ENCODE assay signal across 24 cellular contexts in the genomic region with DNA sequence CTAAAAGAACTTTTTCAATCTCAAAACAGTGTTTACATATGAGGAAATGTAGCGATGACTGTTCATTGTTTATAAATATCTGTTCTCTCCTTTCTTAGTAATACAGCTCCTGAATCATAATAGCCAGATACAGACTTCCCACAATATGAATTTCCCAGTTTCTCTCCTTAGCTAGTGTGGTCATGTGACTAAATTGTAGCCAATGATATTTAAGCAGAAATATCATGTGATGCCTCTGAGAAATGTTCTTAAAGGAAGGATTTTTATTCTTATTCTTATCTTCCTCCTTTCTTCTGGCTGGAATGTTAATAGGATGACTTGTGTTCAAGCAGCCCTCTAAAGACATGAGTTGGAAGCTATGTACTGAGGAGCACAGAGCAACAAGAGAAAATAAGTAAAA.
A peak's percentile ranks its signal among the peaks of the same experiment; 100 is the strongest.
DNase-seq lines count a peak whose midpoint lies in the region; ATAC-seq and TF ChIP-seq lines count a peak whose summit lies in the region.
"Had no signal": no experiment of that assay in that cellular context is flagged by ENCODE, and none has a peak within 500 bp of the region (broad histone marks: within the 10 kb centered on the region; RNA-seq: fewer than 3 reads in every experiment).

No MANE protein-coding gene starts in this region.

- TF ChIP-seq CTCF in HCT116 (IDR thresholded peaks at IDR 0.05 in 2 of 3, conservative IDR thresholded peaks at IDR 0.05 in 1 of 3; ENCODE audit: borderline replicate concordance in 1 of 3, insufficient read depth in 1 of 3, low read depth in 2 of 3, low read length in 2 of 3) (no peak), WTC11 (IDR thresholded peaks at IDR 0.05) (no peak), fibroblast of villous mesenchyme (IDR thresholded peaks at IDR 0.05; ENCODE audit: insufficient read depth, low read depth, low read length) (no peak), smooth muscle cell (IDR thresholded peaks at IDR 0.05; ENCODE audit: borderline replicate concordance, insufficient read depth, poor library complexity, severe bottlenecking) (no peak), chondrocyte (IDR thresholded peaks at IDR 0.05) (no peak)

- H3K4me3 ChIP-seq in HCT116 (replicated peaks in 1 of 2; ENCODE audit: low read depth in 1 of 2, low read length in 2 of 2) (no peak overlapping the region), fibroblast of villous mesenchyme (ENCODE audit: low read depth, low read length) (no peak overlapping the region), smooth muscle cell (no peak overlapping the region)
- H3K4me3 ChIP-seq: BLaER1, MG63, SJSA1 had no signal

- H3K27ac Mint-ChIP-seq in WTC11 (no peak overlapping the region), chondrocyte (ENCODE audit: unreplicated experiment) (no peak overlapping the region)
- no peak overlapping the region for H3K27ac Mint-ChIP-seq in activated T-cell treated with anti-CD3 and anti-CD28 coated beads, Interleukin-2, amount 50 U/mL, for 24 hours
- H3K27ac Mint-ChIP-seq: CD4-positive, alpha-beta T cell had no signal

- H3F3A ChIP-seq in smooth muscle cell (ENCODE audit: low read depth), result no peaks in the 10 kb centered on the region

- H3K4me1 ChIP-seq in HCT116 (ENCODE audit: control insufficient read depth in 1 of 2, insufficient read depth in 2 of 2, low read length in 2 of 2) (no peaks in the 10 kb centered on the region), smooth muscle cell (ENCODE audit: low read depth) (no peaks in the 10 kb centered on the region)
- H3K4me1 ChIP-seq: BLaER1, SJSA1 had no signal

- H3K36me3 ChIP-seq in HCT116 (ENCODE audit: control insufficient read depth in 1 of 2, insufficient read depth in 2 of 2, low read length in 2 of 2), result no peaks in the 10 kb centered on the region
- no peaks in the 10 kb centered on the region for H3K36me3 ChIP-seq in smooth muscle cell (ENCODE audit: low read depth)
- H3K36me3 ChIP-seq: BLaER1, MG63, SJSA1 had no signal

- H3K9ac ChIP-seq in HCT116 (ENCODE audit: low read length), result no peak overlapping the region
- no peak overlapping the region for H3K9ac ChIP-seq in smooth muscle cell (ENCODE audit: low read depth)
- H3K9ac ChIP-seq: BLaER1 had no signal

- H3K9me3 ChIP-seq in HCT116 (ENCODE audit: control insufficient read depth in 1 of 2, insufficient read depth in 1 of 2, low read depth in 1 of 2, low read length in 2 of 2) (no peaks in the 10 kb centered on the region), smooth muscle cell (replicated peaks; ENCODE audit: low read depth) (no peaks in the 10 kb centered on the region)
- H3K9me3 ChIP-seq: BLaER1, MG63, SJSA1 had no signal

- H4K20me1 ChIP-seq in HCT116 (ENCODE audit: insufficient read depth) (no peaks in the 10 kb centered on the region), smooth muscle cell (ENCODE audit: low read depth) (no peaks in the 10 kb centered on the region)
- H4K20me1 ChIP-seq: BLaER1 had no signal

- H3K79me2 ChIP-seq in HCT116 (ENCODE audit: insufficient read depth, low read length), result no peaks in the 10 kb centered on the region
- H3K79me2 ChIP-seq in smooth muscle cell (ENCODE audit: low read depth), result no peaks in the 10 kb centered on the region

- no peaks in the 10 kb centered on the region for H3K9me2 ChIP-seq in HCT116 (ENCODE audit: insufficient read depth)

- no peak for ATAC-seq in HCT116
- ATAC-seq in WTC11, result no peak

- H3K4me3 Mint-ChIP-seq in WTC11, result no peak overlapping the region
- no peak overlapping the region for H3K4me3 Mint-ChIP-seq in chondrocyte (ENCODE audit: unreplicated experiment)
- no peak overlapping the region for H3K4me3 Mint-ChIP-seq in activated T-cell treated with anti-CD3 and anti-CD28 coated beads, Interleukin-2, amount 50 U/mL, for 24 hours
- H3K4me3 Mint-ChIP-seq: CD4-positive, alpha-beta T cell had no signal

- H2AFZ ChIP-seq in HCT116 (ENCODE audit: low read depth, low read length, poor library complexity, severe bottlenecking) (peak overlapping the region; percentile 56), smooth muscle cell (ENCODE audit: low read depth) (peak overlapping the region; percentile 35)

- H3K27me3 ChIP-seq in HCT116 (ENCODE audit: insufficient read depth, low read length), result no peaks in the 10 kb centered on the region
- H3K27me3 ChIP-seq in smooth muscle cell (ENCODE audit: low read depth), result no peaks in the 10 kb centered on the region
- H3K27me3 ChIP-seq: BLaER1, MG63, SJSA1 had no signal

- H3K36me3 Mint-ChIP-seq in WTC11 (no peaks in the 10 kb centered on the region), chondrocyte (ENCODE audit: low read depth) (no peaks in the 10 kb centered on the region)
- no peaks in the 10 kb centered on the region for H3K36me3 Mint-ChIP-seq in activated T-cell treated with anti-CD3 and anti-CD28 coated beads, Interleukin-2, amount 50 U/mL, for 24 hours (ENCODE audit: low read depth)

- no peak for TF ChIP-seq POLR2A in HCT116 (IDR thresholded peaks at IDR 0.05; ENCODE audit: borderline replicate concordance, extremely low read depth, insufficient read depth, insufficient read length)

- WGBS in smooth muscle cell (ENCODE audit: low lambda C conversion rate), result 84% methylated on average over 1 of the region's 1 CpG

- H3K27ac ChIP-seq in HCT116 (ENCODE audit: low read depth, low read length) (no peak overlapping the region), smooth muscle cell (ENCODE audit: low read depth) (no peak overlapping the region)
- H3K27ac ChIP-seq: BLaER1, SJSA1 had no signal

- H3K27me3 Mint-ChIP-seq in WTC11 (ENCODE audit: low read depth) (no peaks in the 10 kb centered on the region), chondrocyte (ENCODE audit: low read depth) (peaks cover 17% of the 10 kb centered on the region)
- no peaks in the 10 kb centered on the region for H3K27me3 Mint-ChIP-seq in activated T-cell treated with anti-CD3 and anti-CD28 coated beads, Interleukin-2, amount 50 U/mL, for 24 hours
- H3K27me3 Mint-ChIP-seq: CD4-positive, alpha-beta T cell had no signal

- no peak for TF ChIP-seq RAD21 in HCT116 (IDR thresholded peaks at IDR 0.05; ENCODE audit: low read depth)

- CTCF ChIA-PET in HCT116 (lab: Charles Lee) (no interaction called here), WTC11 (lab: Charles Lee) (no interaction called here)

- BruUV-seq in HCT116 (replicated peaks; lab: Mats Ljungman, UMichigan), result no TSS peak

- H3K9me3 Mint-ChIP-seq in WTC11 (no peaks in the 10 kb centered on the region), chondrocyte (ENCODE audit: low read depth) (no peaks in the 10 kb centered on the region)
- H3K9me3 Mint-ChIP-seq in activated T-cell treated with anti-CD3 and anti-CD28 coated beads, Interleukin-2, amount 50 U/mL, for 24 hours, result peaks cover 8% of the 10 kb centered on the region

- POLR2A ChIA-PET in HCT116 (lab: Charles Lee), result interaction anchor here (1.1 kb wide), 1 partner anchor 10 kb away, joined by 3 read pairs; no protein-coding TSS in a partner anchor
- POLR2A ChIA-PET in WTC11 (lab: Charles Lee), result no interaction called here

- RAD21 ChIA-PET in HCT116 (lab: Charles Lee; ENCODE audit: low non-redundant PET in 1 of 2, low total read pairs in 2 of 2, uncharacterized antibody in 2 of 2, unreplicated experiment in 2 of 2), result no interaction called here

- DNase-seq in HCT116 (ENCODE audit: low read depth, low spot score) (no peak), WTC11 (ENCODE audit: low spot score) (no peak), fibroblast of villous mesenchyme (ENCODE audit: low read depth) (peak; percentile 0), smooth muscle cell (lab: John Stamatoyannopoulos, UW; ENCODE audit: unreplicated experiment) (no peak), chondrocyte (ENCODE audit: low spot score) (no peak), NCI-H2107 treated with DMSO at 0.1 percent for 48 hours (lab: John Stamatoyannopoulos, UW; ENCODE audit: unreplicated experiment) (no peak)
- no peak for DNase-seq in activated T-cell treated with anti-CD3 and anti-CD28 coated beads, Interleukin-2, amount 50 U/mL, for 24 hours
- DNase-seq: ACHN; CD4-positive, alpha-beta T cell; COR-L47; DMS 273 treated with DMSO at 0.1 percent for 48 hours; DMS79 treated with DMSO at 0.1 percent for 48 hours; GOT3; Kasumi-1; MG63; NCI-H1092; NCI-H1436; NCI-H187 treated with DMSO at 0.1 percent for 48 hours; NCI-H226; NCI-H510A treated with DMSO at 0.1 percent for 48 hours; NCI-H774; NK-92 treated with Interleukin-12 subunit alpha and Interleukin-12 subunit beta, amount 100 ng/mL, for 24 hours had no signal

- 0 out of 2 replicates have a peak, but pooled peaks cover 3% of the 10 kb centered on the region for H3K4me1 Mint-ChIP-seq in WTC11
- no peaks in the 10 kb centered on the region for H3K4me1 Mint-ChIP-seq in chondrocyte (ENCODE audit: low read depth)
- no peaks in the 10 kb centered on the region for H3K4me1 Mint-ChIP-seq in activated T-cell treated with anti-CD3 and anti-CD28 coated beads, Interleukin-2, amount 50 U/mL, for 24 hours (ENCODE audit: low read depth)

- intact Hi-C loops in HCT116 (cut with micrococcal nuclease), result no loop called here

- H3K4me2 ChIP-seq in HCT116 (ENCODE audit: low read length) (no peak overlapping the region), smooth muscle cell (no peak overlapping the region)
- H3K4me2 ChIP-seq: BLaER1 had no signal

TF ChIP-seq in HCT116, 20 proteins besides CTCF, POLR2A, EP300 and RAD21:
- TF ChIP-seq, protein P1, sequence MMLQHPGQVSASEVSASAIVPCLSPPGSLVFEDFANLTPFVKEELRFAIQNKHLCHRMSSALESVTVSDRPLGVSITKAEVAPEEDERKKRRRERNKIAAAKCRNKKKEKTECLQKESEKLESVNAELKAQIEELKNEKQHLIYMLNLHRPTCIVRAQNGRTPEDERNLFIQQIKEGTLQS (IDR thresholded peaks at IDR 0.05), result no peak
- no peak for TF ChIP-seq JUND (IDR thresholded peaks at IDR 0.05)
- no peak for TF ChIP-seq ELF1 (IDR thresholded peaks at IDR 0.05; ENCODE audit: borderline replicate concordance, low read depth)
- no peak for TF ChIP-seq CEBPB (IDR thresholded peaks at IDR 0.05; ENCODE audit: low read depth)
- no peak for TF ChIP-seq SRF (IDR thresholded peaks at IDR 0.05; ENCODE audit: low read depth)
- no peak for TF ChIP-seq EGR1 (IDR thresholded peaks at IDR 0.05; ENCODE audit: low read depth)
TF ChIP-seq in HCT116: peak in this region for 0.

TF ChIP-seq in WTC11, 78 proteins besides CTCF, POLR2A, EP300 and RAD21 (continues in another document):
- TF ChIP-seq NR2C2 (CRISPR knock-in tag; IDR thresholded peaks at IDR 0.05), result no peak
- TF ChIP-seq, protein P2, sequence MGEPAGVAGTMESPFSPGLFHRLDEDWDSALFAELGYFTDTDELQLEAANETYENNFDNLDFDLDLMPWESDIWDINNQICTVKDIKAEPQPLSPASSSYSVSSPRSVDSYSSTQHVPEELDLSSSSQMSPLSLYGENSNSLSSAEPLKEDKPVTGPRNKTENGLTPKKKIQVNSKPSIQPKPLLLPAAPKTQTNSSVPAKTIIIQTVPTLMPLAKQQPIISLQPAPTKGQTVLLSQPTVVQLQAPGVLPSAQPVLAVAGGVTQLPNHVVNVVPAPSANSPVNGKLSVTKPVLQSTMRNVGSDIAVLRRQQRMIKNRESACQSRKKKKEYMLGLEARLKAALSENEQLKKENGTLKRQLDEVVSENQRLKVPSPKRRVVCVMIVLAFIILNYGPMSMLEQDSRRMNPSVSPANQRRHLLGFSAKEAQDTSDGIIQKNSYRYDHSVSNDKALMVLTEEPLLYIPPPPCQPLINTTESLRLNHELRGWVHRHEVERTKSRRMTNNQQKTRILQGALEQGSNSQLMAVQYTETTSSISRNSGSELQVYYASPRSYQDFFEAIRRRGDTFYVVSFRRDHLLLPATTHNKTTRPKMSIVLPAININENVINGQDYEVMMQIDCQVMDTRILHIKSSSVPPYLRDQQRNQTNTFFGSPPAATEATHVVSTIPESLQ (CRISPR knock-in tag; IDR thresholded peaks at IDR 0.05), result no peak
